ENCODE assay signal across 18 cellular contexts in genomic region chr3:148882288-148882687, GRCh38. TPM values are rescaled to one million over a fixed set of nuclear protein-coding genes. Genes with fewer than 3 reads are reported as not detected.
DNase-seq lines count a peak whose midpoint lies in the region; ATAC-seq and TF ChIP-seq lines count a peak whose summit lies in the region.
"Had no signal": no experiment of that assay in that cellular context is flagged by ENCODE, and none has a peak within 500 bp of the region (broad histone marks: within the 10 kb centered on the region; RNA-seq: fewer than 3 reads in every experiment).

No MANE protein-coding gene starts in this region.

- H4K20me1 ChIP-seq in IMR-90 (ENCODE audit: insufficient read depth, low read length), result no peaks in the 10 kb centered on the region

- no peak for TF ChIP-seq RAD21 in IMR-90 (IDR thresholded peaks at IDR 0.05; ENCODE audit: low read length)

- H2AK5ac ChIP-seq in IMR-90 (ENCODE audit: low read depth, low read length), result no peak overlapping the region

- H3K4me2 ChIP-seq in IMR-90 (ENCODE audit: low read depth, low read length), result no peak overlapping the region

- no peak overlapping the region for H3K18ac ChIP-seq in IMR-90 (ENCODE audit: low read depth, low read length)

- no peak overlapping the region for H3K23ac ChIP-seq in IMR-90 (ENCODE audit: low read depth, low read length)

- no peak overlapping the region for H3K9ac ChIP-seq in IMR-90 (ENCODE audit: low read depth, low read length)

- H3K14ac ChIP-seq in IMR-90 (replicated peaks; ENCODE audit: low read depth, low read length), result no peak overlapping the region

- H3K56ac ChIP-seq in IMR-90 (ENCODE audit: extremely low read depth, insufficient read depth, low read length), result no peak overlapping the region

- H3K4me3 ChIP-seq in IMR-90 (ENCODE audit: insufficient read depth, low read depth, low read length) (no peak overlapping the region), fibroblast of pulmonary artery (replicated peaks; ENCODE audit: low read depth, low read length) (no peak overlapping the region), vagina (no peak overlapping the region)
- H3K4me3 ChIP-seq: esophagus muscularis mucosa, mucosa of descending colon had no signal

- H2BK15ac ChIP-seq in IMR-90 (ENCODE audit: low read depth, low read length), result no peak overlapping the region

- TF ChIP-seq CTCF in IMR-90 (conservative IDR thresholded peaks at IDR 0.05; ENCODE audit: low read depth, low read length) (no peak), fibroblast of pulmonary artery (IDR thresholded peaks at IDR 0.05; ENCODE audit: low read length, missing control alignments) (no peak), vagina (IDR thresholded peaks at IDR 0.05) (no peak)

- H3K27ac ChIP-seq in IMR-90 (ENCODE audit: insufficient read depth, low read length) (no peak overlapping the region), vagina (no peak overlapping the region)
- H3K27ac ChIP-seq: esophagus muscularis mucosa, HL-60 had no signal

- ATAC-seq in IMR-90 (ENCODE audit: low read depth), result 0 out of 2 replicates have a peak, but pooled peaks have one; percentile 24
- no peak for ATAC-seq in Right ventricle myocardium superior (ENCODE audit: poor library complexity)
- ATAC-seq: activated CD8-positive, alpha-beta T cell treated with anti-CD3 and anti-CD28 coated beads for 36 hours; mucosa of descending colon had no signal

- WGBS in IMR-90 (ENCODE audit: extremely low coverage in 2 of 2, insufficient read length in 1 of 2), 2 experiments, result no CpG with 5 or more reads among the region's 4 CpGs

- intact Hi-C loops in IMR-90 (cut with micrococcal nuclease), result no loop called here
- intact Hi-C loops in Right ventricle myocardium superior (cut with DNase I), result no loop called here
- intact Hi-C loops in vagina (cut with DNase I), result no loop called here

- no peak for TF ChIP-seq POLR2A in IMR-90 (IDR thresholded peaks at IDR 0.05; ENCODE audit: low read depth, low read length)
- TF ChIP-seq POLR2A in vagina (IDR thresholded peaks at IDR 0.05), result no peak

- H3K27me3 ChIP-seq in IMR-90 (ENCODE audit: control insufficient read depth, insufficient read depth, low read length) (no peaks in the 10 kb centered on the region), vagina (no peaks in the 10 kb centered on the region)
- H3K27me3 ChIP-seq: esophagus muscularis mucosa had no signal

- dilution Hi-C loops in IMR-90 (cut with HindIII; ENCODE audit: low sequenced_read_pairs, unreplicated experiment), result no loop called here

- H4K91ac ChIP-seq in IMR-90 (ENCODE audit: insufficient read depth, low read depth, low read length), result no peak overlapping the region

- H3K4me1 ChIP-seq in IMR-90 (ENCODE audit: control insufficient read depth, insufficient read depth, low read length) (peaks cover 1% of the 10 kb centered on the region; the same call in 1 of the 2 replicates), vagina (no peaks in the 10 kb centered on the region)
- H3K4me1 ChIP-seq: esophagus muscularis mucosa had no signal

- no peaks in the 10 kb centered on the region for H3K79me1 ChIP-seq in IMR-90 (ENCODE audit: low read depth in 1 of 2, low read length in 2 of 2)

- H3K9me3 ChIP-seq in IMR-90 (ENCODE audit: control insufficient read depth, insufficient read depth, low read length) (no peaks in the 10 kb centered on the region), vagina (no peaks in the 10 kb centered on the region)
- H3K9me3 ChIP-seq: esophagus muscularis mucosa, mucosa of descending colon had no signal

- no peak overlapping the region for H2AFZ ChIP-seq in IMR-90 (replicated peaks; ENCODE audit: low read length, poor library complexity)

- POLR2A ChIA-PET in IMR-90 (lab: Charles Lee; ENCODE audit: unreplicated experiment), result no interaction called here

- CTCF ChIA-PET in IMR-90 (lab: Yijun Ruan, JAX), result no interaction called here

- DNase-seq in AG08395 (ENCODE audit: low spot score) (peak; percentile 20), IMR-90 (peak; percentile 67), SHP77 (lab: John Stamatoyannopoulos, UW) (peak; percentile 72 to 80), fibroblast of pulmonary artery (ENCODE audit: low read depth) (peak; percentile 55), GDM1 (lab: John Stamatoyannopoulos, UW) (no peak), Right ventricle myocardium superior (no peak), vagina (ENCODE audit: extremely low spot score in 2 of 2) (no peak)
- DNase-seq in activated CD4-positive, alpha-beta T cell treated with anti-CD3 and anti-CD28 coated beads, Interleukin-2, amount 50 U/mL, for 4 hours, result no peak
- DNase-seq: activated CD8-positive, alpha-beta T cell treated with anti-CD3 and anti-CD28 coated beads for 36 hours; activated gamma-delta T cell treated with Interleukin-2 at 50 U/mL for 16 hours; mucosa of descending colon; NCI-H82; posterior cingulate gyrus; SIG-M5 had no signal

- in situ Hi-C loops in IMR-90 (cut with MboI; ENCODE audit: low sequenced_read_pairs), result no loop called here

- H3K36me3 ChIP-seq in IMR-90 (ENCODE audit: control insufficient read depth, insufficient read depth, low read length) (no peaks in the 10 kb centered on the region), vagina (no peaks in the 10 kb centered on the region)
- H3K36me3 ChIP-seq: esophagus muscularis mucosa had no signal

- no peak overlapping the region for H4K5ac ChIP-seq in IMR-90 (ENCODE audit: low read depth, low read length)

- H3K9me1 ChIP-seq in IMR-90 (ENCODE audit: insufficient read depth, low read length), result no peaks in the 10 kb centered on the region

- H2BK5ac ChIP-seq in IMR-90 (ENCODE audit: low read depth, low read length, poor library complexity, severe bottlenecking), result no peak overlapping the region

- no peak overlapping the region for H3K4ac ChIP-seq in IMR-90 (ENCODE audit: low read depth, low read length)

- no peak overlapping the region for H2BK20ac ChIP-seq in IMR-90 (ENCODE audit: low read depth, low read length)

- H4K8ac ChIP-seq in IMR-90 (ENCODE audit: low read depth in 2 of 2, low read length in 2 of 2), result no peak overlapping the region

- BruUV-seq in IMR-90 (replicated peaks; lab: Mats Ljungman, UMichigan), result no TSS peak

- H2AK9ac ChIP-seq in IMR-90 (replicated peaks; ENCODE audit: low read depth, low read length, poor library complexity), result no peak overlapping the region

- no peak overlapping the region for H2BK120ac ChIP-seq in IMR-90 (ENCODE audit: low read depth, low read length)

TF ChIP-seq in IMR-90, 13 proteins besides CTCF, POLR2A, EP300 and RAD21:
- TF ChIP-seq SMC3 (IDR thresholded peaks at IDR 0.05; ENCODE audit: low read depth, low read length) (no peak), ELK1 (IDR thresholded peaks at IDR 0.05; ENCODE audit: borderline replicate concordance, low read depth, low read length) (no peak), NFE2L2 (IDR thresholded peaks at IDR 0.05; ENCODE audit: low read depth, low read length) (no peak), CEBPB (IDR thresholded peaks at IDR 0.05; ENCODE audit: low read depth, low read length) (no peak), MAFK (IDR thresholded peaks at IDR 0.05; ENCODE audit: low read depth, low read length) (no peak), USF2 (IDR thresholded peaks at IDR 0.05; ENCODE audit: low read depth, low read length) (no peak), CHD1 (IDR thresholded peaks at IDR 0.05; ENCODE audit: low read depth, low read length) (no peak), RCOR1 (IDR thresholded peaks at IDR 0.05; ENCODE audit: insufficient replicate concordance, low read length) (no peak), FOS (IDR thresholded peaks at IDR 0.05; ENCODE audit: low read depth, low read length) (no peak), MXI1 (IDR thresholded peaks at IDR 0.05; ENCODE audit: borderline replicate concordance, low read depth, low read length) (no peak), MAZ (IDR thresholded peaks at IDR 0.05; ENCODE audit: borderline replicate concordance, low read depth, low read length) (no peak), BHLHE40 (IDR thresholded peaks at IDR 0.05; ENCODE audit: low read depth, low read length) (no peak), RFX5 (IDR thresholded peaks at IDR 0.05; ENCODE audit: low read depth, low read length) (no peak)
TF ChIP-seq in IMR-90: peak in this region for 0.

RNA-seq across cellular contexts. Expression of gene CPA3, which starts 17.2 kb away (rescaled TPM):
- total RNA-seq in IMR-90 (2012; rRNA removed), result 0.28 TPM in 1 of 2 replicates, not detected in the other
- 0.07 and 0.09 TPM in 2 replicates for polyA plus RNA-seq in IMR-90 (2012; rRNA removed)
- 0.03 TPM in 1 of 2 replicates, not detected in the other for polyA plus RNA-seq in IMR-90 (2012; cell fraction: cytosol; rRNA removed)
- polyA plus RNA-seq in IMR-90 (2012; cell fraction: nucleus; rRNA removed; ENCODE audit: low replicate concordance), result 0.15 TPM in 1 of 2 replicates, not detected in the other
- 2.1 TPM for total RNA-seq in Right ventricle myocardium superior
- 14.5 TPM for total RNA-seq in vagina
- total RNA-seq: activated CD8-positive, alpha-beta T cell treated with anti-CD3 and anti-CD28 coated beads for 36 hours had no signal
- polyA plus RNA-seq: AG04450 had no signal

RNA-seq across cellular contexts. Expression of gene CPB1, which starts 54.7 kb away (rescaled TPM):
- total RNA-seq in IMR-90 (2012; rRNA removed) (not detected in 2 replicates), Right ventricle myocardium superior (not detected), vagina (1.7 TPM)
- polyA plus RNA-seq in IMR-90 (2012; rRNA removed), result not detected in 2 replicates
- polyA plus RNA-seq in IMR-90 (2012; cell fraction: cytosol; rRNA removed), result not detected in 2 replicates
- not detected in 2 replicates for polyA plus RNA-seq in IMR-90 (2012; cell fraction: nucleus; rRNA removed; ENCODE audit: low replicate concordance)
- total RNA-seq: activated CD8-positive, alpha-beta T cell treated with anti-CD3 and anti-CD28 coated beads for 36 hours; ureter had no signal
- polyA plus RNA-seq: AG04450 had no signal

Comparison
In these comparisons a context has a peak if more than half of its experiments do, and no peak if none do; other contexts are left out.
1. DNase-seq: peak in AG08395 (single experiment), IMR-90 (single experiment), SHP77 (2 of 2) and fibroblast of pulmonary artery (single experiment); none in GDM1 (single experiment), Right ventricle myocardium superior (single experiment), vagina (0 of 2) and activated CD4-positive, alpha-beta T cell treated with anti-CD3 and anti-CD28 coated beads, Interleukin-2, amount 50 U/mL, for 4 hours (0 of 2).